8 cellular contexts compared by ENCODE assay signal in genomic region chr2:175414872-175415487, GRCh38.
DNase-seq lines count a peak whose midpoint lies in the region; ATAC-seq and TF ChIP-seq lines count a peak whose summit lies in the region.

No MANE protein-coding gene starts in this region.

- H3K27me3 ChIP-seq in right atrium auricular region (no peaks in the 10 kb centered on the region), smooth muscle cell (ENCODE audit: low read depth) (peaks cover 5% of the 10 kb centered on the region)

- no peaks in the 10 kb centered on the region for H3K79me2 ChIP-seq in smooth muscle cell (ENCODE audit: low read depth)

- no peaks in the 10 kb centered on the region for H4K20me1 ChIP-seq in smooth muscle cell (ENCODE audit: low read depth)

- TF ChIP-seq CTCF in activated CD8-positive, alpha-beta T cell treated with anti-CD3 and anti-CD28 coated beads for 36 hours (IDR thresholded peaks at IDR 0.05), result peak; percentile 29
- TF ChIP-seq CTCF in right atrium auricular region (IDR thresholded peaks at IDR 0.05) (peak in 1 of 2 donors; percentile 70), smooth muscle cell (IDR thresholded peaks at IDR 0.05; ENCODE audit: borderline replicate concordance, insufficient read depth, poor library complexity, severe bottlenecking) (peak; percentile 69)

- no peaks in the 10 kb centered on the region for H3K4me1 Mint-ChIP-seq in activated CD8-positive, alpha-beta T cell treated with anti-CD3 and anti-CD28 coated beads for 36 hours (ENCODE audit: low read depth)
- peaks cover 0 to 2% of the 10 kb centered on the region in 2 donors for H3K4me1 Mint-ChIP-seq in stimulated activated naive B cell treated with anti-CD40 and anti-IgM and Interleukin-4, amounts not matched to agents 10 μg/mL and 1 μg/mL and 100 μg/mL, for 72 hours

- no peak overlapping the region for H3K9ac ChIP-seq in smooth muscle cell (ENCODE audit: low read depth)

- H3K36me3 ChIP-seq in right atrium auricular region (no peaks in the 10 kb centered on the region), smooth muscle cell (ENCODE audit: low read depth) (no peaks in the 10 kb centered on the region)

- peaks cover 2% of the 10 kb centered on the region for H3K27me3 Mint-ChIP-seq in activated CD8-positive, alpha-beta T cell treated with anti-CD3 and anti-CD28 coated beads for 36 hours
- H3K27me3 Mint-ChIP-seq in stimulated activated naive B cell treated with anti-CD40 and anti-IgM and Interleukin-4, amounts not matched to agents 10 μg/mL and 1 μg/mL and 100 μg/mL, for 72 hours, result no peaks in the 10 kb centered on the region

- no peak overlapping the region for H2AFZ ChIP-seq in smooth muscle cell (ENCODE audit: low read depth)

- no peak overlapping the region for H3K27ac ChIP-seq in right atrium auricular region
- H3K27ac ChIP-seq in smooth muscle cell (ENCODE audit: low read depth), result no peak overlapping the region

- ATAC-seq in GM19351 (IDR thresholded peaks at IDR 0.05; ENCODE audit: unreplicated experiment), result peak; percentile 73
- ATAC-seq in activated CD8-positive, alpha-beta T cell treated with anti-CD3 and anti-CD28 coated beads for 36 hours, result no peak
- ATAC-seq in stimulated activated naive B cell treated with anti-CD40 and anti-IgM and Interleukin-4, amounts not matched to agents 10 μg/mL and 1 μg/mL and 100 μg/mL, for 72 hours (replicated peaks), result no peak

- H3K9me3 Mint-ChIP-seq in activated CD8-positive, alpha-beta T cell treated with anti-CD3 and anti-CD28 coated beads for 36 hours, result no peaks in the 10 kb centered on the region
- H3K9me3 Mint-ChIP-seq in stimulated activated naive B cell treated with anti-CD40 and anti-IgM and Interleukin-4, amounts not matched to agents 10 μg/mL and 1 μg/mL and 100 μg/mL, for 72 hours, result no peaks in the 10 kb centered on the region

- no peak overlapping the region for H3K4me2 ChIP-seq in smooth muscle cell

- intact Hi-C loops in activated CD8-positive, alpha-beta T cell treated with anti-CD3 and anti-CD28 coated beads for 36 hours (cut with micrococcal nuclease), result no loop called here

- H3F3A ChIP-seq in smooth muscle cell (ENCODE audit: low read depth), result no peaks in the 10 kb centered on the region

- H3K4me3 Mint-ChIP-seq in activated CD8-positive, alpha-beta T cell treated with anti-CD3 and anti-CD28 coated beads for 36 hours, result no peak overlapping the region
- no peak overlapping the region for H3K4me3 Mint-ChIP-seq in stimulated activated naive B cell treated with anti-CD40 and anti-IgM and Interleukin-4, amounts not matched to agents 10 μg/mL and 1 μg/mL and 100 μg/mL, for 72 hours

- H3K27ac Mint-ChIP-seq in activated CD8-positive, alpha-beta T cell treated with anti-CD3 and anti-CD28 coated beads for 36 hours, result no peak overlapping the region
- no peak overlapping the region for H3K27ac Mint-ChIP-seq in stimulated activated naive B cell treated with anti-CD40 and anti-IgM and Interleukin-4, amounts not matched to agents 10 μg/mL and 1 μg/mL and 100 μg/mL, for 72 hours

- WGBS in smooth muscle cell (ENCODE audit: low lambda C conversion rate), result 45% methylated on average over 3 of the region's 3 CpGs

- no peaks in the 10 kb centered on the region for H3K4me1 ChIP-seq in right atrium auricular region
- no peaks in the 10 kb centered on the region for H3K4me1 ChIP-seq in smooth muscle cell (ENCODE audit: low read depth)

- DNase-seq in CD1c-positive myeloid dendritic cell (ENCODE audit: extremely low spot score) (peak; percentile 51), NCI-H2029 (lab: John Stamatoyannopoulos, UW) (peak; percentile 67), right atrium auricular region (ENCODE audit: low spot score) (peak; percentile 70), smooth muscle cell (lab: John Stamatoyannopoulos, UW; ENCODE audit: unreplicated experiment) (peak; percentile 6), NCI-H2196 treated with DMSO at 0.1 percent for 48 hours (lab: John Stamatoyannopoulos, UW; ENCODE audit: unreplicated experiment) (no peak)
- DNase-seq in activated CD8-positive, alpha-beta T cell treated with anti-CD3 and anti-CD28 coated beads for 36 hours, result peak; percentile 26
- DNase-seq in stimulated activated naive B cell treated with anti-CD40 and anti-IgM and Interleukin-4, amounts not matched to agents 10 μg/mL and 1 μg/mL and 100 μg/mL, for 72 hours, result no peak

- H3K9me3 ChIP-seq in right atrium auricular region (no peaks in the 10 kb centered on the region), smooth muscle cell (replicated peaks; ENCODE audit: low read depth) (no peaks in the 10 kb centered on the region)

- H3K4me3 ChIP-seq in right atrium auricular region (no peak overlapping the region), smooth muscle cell (peak overlapping the region; percentile 12)

- no peaks in the 10 kb centered on the region for H3K36me3 Mint-ChIP-seq in activated CD8-positive, alpha-beta T cell treated with anti-CD3 and anti-CD28 coated beads for 36 hours (ENCODE audit: low read depth)
- H3K36me3 Mint-ChIP-seq in stimulated activated naive B cell treated with anti-CD40 and anti-IgM and Interleukin-4, amounts not matched to agents 10 μg/mL and 1 μg/mL and 100 μg/mL, for 72 hours, result no peaks in the 10 kb centered on the region

- CTCF ChIA-PET in activated CD8-positive, alpha-beta T cell treated with anti-CD3 and anti-CD28 coated beads for 36 hours (lab: Charles Lee), result interaction anchor here (1.0 kb wide), 1 partner anchor 275 kb away, joined by 3 read pairs; no protein-coding TSS in a partner anchor

- POLR2A ChIA-PET in activated CD8-positive, alpha-beta T cell treated with anti-CD3 and anti-CD28 coated beads for 36 hours (lab: Charles Lee), result no interaction called here

Comparison
In these comparisons a context has a peak if more than half of its experiments do, and no peak if none do; other contexts are left out.
1. DNase-seq: peak in CD1c-positive myeloid dendritic cell (single experiment), NCI-H2029 (single experiment), activated CD8-positive, alpha-beta T cell treated with anti-CD3 and anti-CD28 coated beads for 36 hours (single experiment), right atrium auricular region (single experiment) and smooth muscle cell (single experiment); none in NCI-H2196 treated with DMSO at 0.1 percent for 48 hours (single experiment) and stimulated activated naive B cell treated with anti-CD40 and anti-IgM and Interleukin-4, amounts not matched to agents 10 μg/mL and 1 μg/mL and 100 μg/mL, for 72 hours (single experiment).